Comparison of ENCODE assay signal across 21 cellular contexts in genomic region chr14:92280554-92281262, GRCh38. TPM values are rescaled to one million over a fixed set of nuclear protein-coding genes. Genes with fewer than 3 reads are reported as not detected.
A peak's percentile ranks its signal among the peaks of the same experiment; 100 is the strongest.
DNase-seq lines count a peak whose midpoint lies in the region; ATAC-seq and TF ChIP-seq lines count a peak whose summit lies in the region.
"Had no signal": no experiment of that assay in that cellular context is flagged by ENCODE, and none has a peak within 500 bp of the region (broad histone marks: within the 10 kb centered on the region; RNA-seq: fewer than 3 reads in every experiment).

No MANE protein-coding gene starts in this region.

- H3K27ac Mint-ChIP-seq in CD4-positive, alpha-beta T cell = peak overlapping the region; percentile 24
- H3K27ac Mint-ChIP-seq in T-cell = peak overlapping the region; percentile 59 to 75

- peaks cover 22% of the 10 kb centered on the region for H3K4me1 Mint-ChIP-seq in CD4-positive, alpha-beta T cell (ENCODE audit: low read depth)
- H3K4me1 Mint-ChIP-seq in T-cell = peaks cover 20 to 27% (median 21%) of the 10 kb centered on the region in 3 donors
- H3K4me1 Mint-ChIP-seq: naive B cell had no signal

- H3K27ac ChIP-seq in CD4-positive, alpha-beta T cell (ENCODE audit: low read depth, low read length) = peak overlapping the region; percentile 7
- H3K27ac ChIP-seq in A673 (ENCODE audit: low read depth, low read length, poor library complexity, severe bottlenecking) = no peak overlapping the region
- H3K27ac ChIP-seq: hepatocyte, thyroid gland, VCaP had no signal

- no peaks in the 10 kb centered on the region for H3K36me3 Mint-ChIP-seq in CD4-positive, alpha-beta T cell (ENCODE audit: low read depth)
- no peaks in the 10 kb centered on the region for H3K36me3 Mint-ChIP-seq in T-cell
- H3K36me3 Mint-ChIP-seq: naive B cell had no signal

- H3K4me1 ChIP-seq in A673 (ENCODE audit: insufficient read depth, low read length, poor library complexity, severe bottlenecking) = no peaks in the 10 kb centered on the region
- H3K4me1 ChIP-seq: thyroid gland had no signal

- H3K9me3 Mint-ChIP-seq in CD4-positive, alpha-beta T cell = no peaks in the 10 kb centered on the region
- no peaks in the 10 kb centered on the region for H3K9me3 Mint-ChIP-seq in T-cell

- DNase-seq in CD4-positive, alpha-beta T cell = peak in 1 of 10 experiments; percentile 5
- DNase-seq in GM10266 (ENCODE audit: extremely low spot score) (peak; percentile 26), T-cell (peak in 1 of 34 experiments; percentile 3), choroid plexus epithelial cell (ENCODE audit: low read depth) (peak; percentile 55), A673 (ENCODE audit: low spot score) (no peak), dedifferentiated amniotic fluid mesenchymal stem cell (ENCODE audit: extremely low spot score) (no peak)
- DNase-seq: C1 segment of cervical spinal cord; DMS53; H7; naive B cell; NCI-H1436 treated with DMSO at 0.1 percent for 48 hours; NCI-H2227 treated with DMSO at 0.1 percent for 48 hours; posterior cingulate gyrus; small intestine; stimulated activated CD4-positive, alpha-beta T cell treated with anti-CD3 and anti-CD28 coated beads, Interleukin-4, amount 100 ng/mL, for 4 hours; stimulated activated CD8-positive, alpha-beta memory T cell treated with anti-CD3 and anti-CD28 coated beads, Interleukin-4, amount 100 ng/mL, for 48 hours; thyroid gland had no signal

- H3K27me3 Mint-ChIP-seq in CD4-positive, alpha-beta T cell = peaks cover 2% of the 10 kb centered on the region
- peaks cover 0 to 3% of the 10 kb centered on the region in 2 donors for H3K27me3 Mint-ChIP-seq in T-cell

- no peaks in the 10 kb centered on the region for H3K27me3 ChIP-seq in CD4-positive, alpha-beta T cell (ENCODE audit: control insufficient read depth, insufficient read depth, low read length)
- peaks cover 5% of the 10 kb centered on the region for H3K27me3 ChIP-seq in A673 (replicated peaks; ENCODE audit: insufficient read depth, low read depth, low read length, poor library complexity)
- H3K27me3 ChIP-seq: hepatocyte, thyroid gland had no signal

- ATAC-seq in CD4-positive, alpha-beta T cell (ENCODE audit: poor library complexity) = peak; percentile 29
- ATAC-seq in T-cell (replicated peaks in 1 of 4) (peak; percentile 68 to 90 (median 78)), HG02938 (IDR thresholded peaks at IDR 0.05; ENCODE audit: unreplicated experiment) (no peak)

- H3K4me3 ChIP-seq in choroid plexus epithelial cell (ENCODE audit: low read depth, low read length) (no peak overlapping the region), A673 (ENCODE audit: low read depth, low read length, poor library complexity, severe bottlenecking) (no peak overlapping the region)
- H3K4me3 ChIP-seq: hepatocyte, thyroid gland had no signal

- no peaks in the 10 kb centered on the region for H3K36me3 ChIP-seq in A673 (ENCODE audit: insufficient read depth, low read length, poor library complexity, severe bottlenecking)
- H3K36me3 ChIP-seq: thyroid gland had no signal

- no peaks in the 10 kb centered on the region for H3K9me3 ChIP-seq in CD4-positive, alpha-beta T cell (ENCODE audit: control insufficient read depth, low read length)
- no peaks in the 10 kb centered on the region for H3K9me3 ChIP-seq in A673 (ENCODE audit: low read depth, low read length, poor library complexity, severe bottlenecking)
- H3K9me3 ChIP-seq: thyroid gland had no signal

- BruUV-seq in A673 (replicated peaks; lab: Mats Ljungman, UMichigan) = no TSS peak

- intact Hi-C loops in CD4-positive, alpha-beta T cell (cut with DNase I, micrococcal nuclease) = no loop called here
- intact Hi-C loops in A673 (cut with micrococcal nuclease; ENCODE audit: unreplicated experiment) = no loop called here

- H3K4me3 Mint-ChIP-seq in CD4-positive, alpha-beta T cell = no peak overlapping the region
- H3K4me3 Mint-ChIP-seq in T-cell = peak overlapping the region in 1 of 3 donors; percentile 37
- H3K4me3 Mint-ChIP-seq: naive B cell had no signal

- TF ChIP-seq CTCF in CD4-positive, alpha-beta T cell (IDR thresholded peaks at IDR 0.05) = no peak
- TF ChIP-seq CTCF in GM10266 (IDR thresholded peaks at IDR 0.05; ENCODE audit: control insufficient read depth, insufficient read depth, low read depth, missing control alignments) (no peak), choroid plexus epithelial cell (conservative IDR thresholded peaks at IDR 0.05; ENCODE audit: low read depth, low read length) (no peak), A673 (conservative IDR thresholded peaks at IDR 0.05; ENCODE audit: low read depth, low read length) (no peak)

- POLR2A ChIA-PET in CD4-positive, alpha-beta T cell (lab: Charles Lee) = no interaction called here
- POLR2A ChIA-PET in T-cell (lab: Charles Lee) = interaction anchor here (0.5 to 0.6 kb wide), 2 partner anchors 372 to 470 kb away, joined by 3 to 4 read pairs; no protein-coding TSS in a partner anchor
- POLR2A ChIA-PET in A673 (lab: Charles Lee; ENCODE audit: low non-redundant PET) = no interaction called here

- CTCF ChIA-PET in CD4-positive, alpha-beta T cell (lab: Charles Lee) = no interaction called here
- CTCF ChIA-PET in T-cell (lab: Charles Lee) = no interaction called here
- CTCF ChIA-PET in A673 (lab: Charles Lee) = no interaction called here

RNA-seq across cellular contexts. Expression of gene SLC24A4, which starts 42.3 kb away (rescaled TPM):
- under 1 TPM; 0.11 to 0.19 TPM for total RNA-seq in CD4-positive, alpha-beta T cell
- total RNA-seq in T-cell (under 1 TPM in 2 of 5 donors, not detected in 3; 0.14 to 0.15 TPM), A673 (2021) (0.15 TPM in 1 of 2 replicates, not detected in the other)
- total RNA-seq: LHCN-M2 had no signal

Comparison
In these comparisons a context has a peak if more than half of its experiments do, and no peak if none do; other contexts are left out.
1. DNase-seq: peak in GM10266 (single experiment) and choroid plexus epithelial cell (single experiment); none in A673 (single experiment) and dedifferentiated amniotic fluid mesenchymal stem cell (single experiment).
2. POLR2A ChIA-PET loops: an anchor here in T-cell (0.5 to 0.6 kb wide); none called in CD4-positive, alpha-beta T cell and A673.